1 cellular context compared by ENCODE assay signal in genomic region chr11:69261116-69261515, GRCh38.
TF ChIP-seq lines count a peak whose summit lies in the region.

No MANE protein-coding gene starts in this region.

TF ChIP-seq in IMR-90, 13 proteins besides CTCF, POLR2A, EP300 and RAD21 (continued from another document):
- TF ChIP-seq SMC3 (IDR thresholded peaks at IDR 0.05; ENCODE audit: low read depth, low read length) (no peak), ELK1 (IDR thresholded peaks at IDR 0.05; ENCODE audit: borderline replicate concordance, low read depth, low read length) (no peak), BHLHE40 (IDR thresholded peaks at IDR 0.05; ENCODE audit: low read depth, low read length) (no peak), MAFK (IDR thresholded peaks at IDR 0.05; ENCODE audit: low read depth, low read length) (no peak), CHD1 (IDR thresholded peaks at IDR 0.05; ENCODE audit: low read depth, low read length) (no peak), MAZ (IDR thresholded peaks at IDR 0.05; ENCODE audit: borderline replicate concordance, low read depth, low read length) (no peak), MXI1 (IDR thresholded peaks at IDR 0.05; ENCODE audit: borderline replicate concordance, low read depth, low read length) (no peak), NFE2L2 (IDR thresholded peaks at IDR 0.05; ENCODE audit: low read depth, low read length) (no peak), FOS (IDR thresholded peaks at IDR 0.05; ENCODE audit: low read depth, low read length) (no peak)
